In the genomic region with DNA sequence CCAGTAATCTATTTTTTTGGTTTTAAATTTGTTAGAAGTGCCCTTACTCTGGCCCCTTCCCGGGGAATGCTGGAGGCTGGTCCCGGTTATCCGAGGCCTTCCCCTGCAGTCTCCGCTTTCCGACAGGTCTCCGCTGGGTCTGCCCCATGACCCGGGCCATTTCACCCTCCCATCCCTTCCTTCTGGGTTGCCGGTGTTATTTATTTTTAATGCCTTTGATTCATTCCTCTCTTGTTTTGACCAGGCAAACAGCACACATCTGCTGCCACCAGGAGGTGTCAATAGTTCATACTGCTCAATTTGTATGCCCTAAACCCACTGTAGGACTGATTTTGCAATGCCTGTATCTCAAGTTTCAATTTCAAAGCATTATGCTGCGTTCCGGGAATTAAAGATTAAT, we compare ENCODE assay signal across 12 cellular contexts.
DNase-seq lines count a peak whose midpoint lies in the region; ATAC-seq and TF ChIP-seq lines count a peak whose summit lies in the region.
"Had no signal": no experiment of that assay in that cellular context is flagged by ENCODE, and none has a peak within 500 bp of the region (broad histone marks: within the 10 kb centered on the region; RNA-seq: fewer than 3 reads in every experiment).

No MANE protein-coding gene starts in this region.

- peak; percentile 39 for TF ChIP-seq CTCF in AG04449 (IDR thresholded peaks at IDR 0.05; ENCODE audit: insufficient read depth, low read length, missing control alignments)

- CTCF ChIA-PET in AG04449 (lab: Yijun Ruan, JAX): no interaction called here
- CTCF ChIA-PET in activated CD4-positive, alpha-beta T cell treated with anti-CD3 and anti-CD28 coated beads for 36 hours (lab: Charles Lee): no interaction called here

- H3K4me3 ChIP-seq in AG04449 (ENCODE audit: low read depth, low read length) (no peak overlapping the region), H7 (ENCODE audit: insufficient read depth, low read depth, low read length) (no peak overlapping the region)

- POLR2A ChIA-PET in AG04449 (lab: Yijun Ruan, JAX): no interaction called here
- POLR2A ChIA-PET in activated CD4-positive, alpha-beta T cell treated with anti-CD3 and anti-CD28 coated beads for 36 hours (lab: Charles Lee): no interaction called here

- H3K27ac Mint-ChIP-seq in activated CD4-positive, alpha-beta T cell treated with anti-CD3 and anti-CD28 coated beads for 36 hours: no peak overlapping the region
- H3K27ac Mint-ChIP-seq: naive B cell had no signal

- no peaks in the 10 kb centered on the region for H3K36me3 ChIP-seq in H7 (replicated peaks; ENCODE audit: control insufficient read depth, insufficient read depth, low read length)

- H3K27me3 ChIP-seq in H7 (ENCODE audit: control insufficient read depth, insufficient read depth, low read length): no peaks in the 10 kb centered on the region

- DNase-seq in AG04449 (ENCODE audit: low read depth, low spot score) (no peak), H7 (peak; percentile 25), RPMI8226 (peak; percentile 52), iPS-NIHi11 (ENCODE audit: low spot score) (peak; percentile 17)
- no peak for DNase-seq in activated CD4-positive, alpha-beta T cell treated with anti-CD3 and anti-CD28 coated beads for 36 hours
- DNase-seq in effector CD4-positive, alpha-beta T cell: no peak
- DNase-seq in stimulated activated CD4-positive, alpha-beta T cell treated with anti-CD3 and anti-CD28 coated beads, Interleukin-15, amount 100 ng/mL, for 24 hours: no peak
- DNase-seq: HCEC 1CT; naive B cell; NCI-H446; stimulated activated CD8-positive, alpha-beta memory T cell treated with anti-CD3 and anti-CD28 coated beads, Interleukin-4, amount 100 ng/mL, for 48 hours had no signal

- ATAC-seq in activated CD4-positive, alpha-beta T cell treated with anti-CD3 and anti-CD28 coated beads for 36 hours: no peak
- ATAC-seq in GM18498 (IDR thresholded peaks at IDR 0.05; ENCODE audit: unreplicated experiment): no peak

- no peak overlapping the region for H3K4me3 Mint-ChIP-seq in activated CD4-positive, alpha-beta T cell treated with anti-CD3 and anti-CD28 coated beads for 36 hours
- H3K4me3 Mint-ChIP-seq: naive B cell had no signal

- intact Hi-C loops in activated CD4-positive, alpha-beta T cell treated with anti-CD3 and anti-CD28 coated beads for 36 hours (cut with DNase I, micrococcal nuclease): no loop called here

- H3K9me3 Mint-ChIP-seq in activated CD4-positive, alpha-beta T cell treated with anti-CD3 and anti-CD28 coated beads for 36 hours (ENCODE audit: low read depth): peaks cover 2% of the 10 kb centered on the region

- no peaks in the 10 kb centered on the region for H3K4me1 Mint-ChIP-seq in activated CD4-positive, alpha-beta T cell treated with anti-CD3 and anti-CD28 coated beads for 36 hours
- H3K4me1 Mint-ChIP-seq: naive B cell had no signal

- H3K27me3 Mint-ChIP-seq in activated CD4-positive, alpha-beta T cell treated with anti-CD3 and anti-CD28 coated beads for 36 hours: peaks cover 6% of the 10 kb centered on the region

- H3K36me3 Mint-ChIP-seq in activated CD4-positive, alpha-beta T cell treated with anti-CD3 and anti-CD28 coated beads for 36 hours (ENCODE audit: low read depth): no peaks in the 10 kb centered on the region
- H3K36me3 Mint-ChIP-seq: naive B cell had no signal

Comparison
In these comparisons a context has a peak if more than half of its experiments do, and no peak if none do; other contexts are left out.
1. DNase-seq: peak in H7 (single experiment), RPMI8226 (single experiment) and iPS-NIHi11 (single experiment); none in AG04449 (single experiment), activated CD4-positive, alpha-beta T cell treated with anti-CD3 and anti-CD28 coated beads for 36 hours (single experiment), effector CD4-positive, alpha-beta T cell (single experiment) and stimulated activated CD4-positive, alpha-beta T cell treated with anti-CD3 and anti-CD28 coated beads, Interleukin-15, amount 100 ng/mL, for 24 hours (single experiment).